9 cellular contexts compared by ENCODE assay signal in genomic region chr1:202505356-202505755, GRCh38.
DNase-seq lines count a peak whose midpoint lies in the region; ATAC-seq and TF ChIP-seq lines count a peak whose summit lies in the region.
"Had no signal": no experiment of that assay in that cellular context is flagged by ENCODE, and none has a peak within 500 bp of the region (broad histone marks: within the 10 kb centered on the region; RNA-seq: fewer than 3 reads in every experiment).

No MANE protein-coding gene starts in this region.

- no peak overlapping the region for H3K4me3 ChIP-seq in skeletal muscle tissue (ENCODE audit: low read length in 3 of 3)
- H3K4me3 ChIP-seq: lung had no signal

- H3T11ph ChIP-seq in H9 (ENCODE audit: low read length) = peak overlapping the region; percentile 88

- H3K36me3 ChIP-seq in skeletal muscle tissue (ENCODE audit: control insufficient read depth in 3 of 3, insufficient read depth in 3 of 3, low read length in 3 of 3) = no peaks in the 10 kb centered on the region

- no peaks in the 10 kb centered on the region for H3K27me3 Mint-ChIP-seq in H9 (ENCODE audit: low read depth)
- no peaks in the 10 kb centered on the region for H3K27me3 Mint-ChIP-seq in natural killer cell treated with Interleukin-12 subunit alpha and Interleukin-12 subunit beta and Interleukin-15 and Interleukin-18, amount 100 ng/mL, for 72 hours

- ATAC-seq in natural killer cell treated with Interleukin-12 subunit alpha and Interleukin-12 subunit beta and Interleukin-15 and Interleukin-18, amount 100 ng/mL, for 72 hours = no peak
- ATAC-seq in HG02852 (IDR thresholded peaks at IDR 0.05; ENCODE audit: unreplicated experiment) = no peak

- H3K4ac ChIP-seq in H9 (ENCODE audit: low read depth, low read length) = no peak overlapping the region

- H3K27me3 ChIP-seq in H9 (ENCODE audit: insufficient read depth, low read length) (no peaks in the 10 kb centered on the region), skeletal muscle tissue (ENCODE audit: control insufficient read depth in 3 of 3, insufficient read depth in 3 of 3, low read length in 3 of 3) (no peaks in the 10 kb centered on the region)

- H2BK12ac ChIP-seq in H9 (ENCODE audit: insufficient read length, low read depth, low read length) = no peak overlapping the region

- H2BK120ac ChIP-seq in H9 (ENCODE audit: low read depth, low read length, poor library complexity, severe bottlenecking) = peak overlapping the region; percentile 92

- peaks cover 7 to 15% of the 10 kb centered on the region in 2 experiments for H3K4me1 Mint-ChIP-seq in H9
- H3K4me1 Mint-ChIP-seq in natural killer cell treated with Interleukin-12 subunit alpha and Interleukin-12 subunit beta and Interleukin-15 and Interleukin-18, amount 100 ng/mL, for 72 hours (ENCODE audit: low read depth in 2 of 2) = no peaks in the 10 kb centered on the region

- no peaks in the 10 kb centered on the region for H3K23me2 ChIP-seq in H9 (ENCODE audit: insufficient read length, low read depth, low read length, poor library complexity, severe bottlenecking)

- H2BK20ac ChIP-seq in H9 (ENCODE audit: low read depth, low read length, poor library complexity, severe bottlenecking) = peak overlapping the region; percentile 32

- H3K23ac ChIP-seq in H9 (ENCODE audit: insufficient read length, low read depth, low read length) = no peak overlapping the region

- H2AFZ ChIP-seq in H9 (ENCODE audit: low read length) = no peak overlapping the region

- H3K14ac ChIP-seq in H9 (ENCODE audit: insufficient read depth, low read length) = no peak overlapping the region

- H3K27ac ChIP-seq in H9 (ENCODE audit: insufficient read length, low read depth, low read length) (no peak overlapping the region), skeletal muscle tissue (ENCODE audit: low read depth, low read length) (peak overlapping the region; percentile 42)

- no peaks in the 10 kb centered on the region for H3K36me3 Mint-ChIP-seq in H9 (ENCODE audit: insufficient read depth in 1 of 3, low read depth in 3 of 3)
- H3K36me3 Mint-ChIP-seq in natural killer cell treated with Interleukin-12 subunit alpha and Interleukin-12 subunit beta and Interleukin-15 and Interleukin-18, amount 100 ng/mL, for 72 hours = peaks cover 12% of the 10 kb centered on the region

- DNase-seq in H9 = no peak
- peak; percentile 2 for DNase-seq in dermis blood vessel endothelial cell
- DNase-seq in kidney glomerular epithelial cell (lab: John Stamatoyannopoulos, UW) = peak; percentile 78
- DNase-seq in NCI-H187 (lab: John Stamatoyannopoulos, UW) = no peak
- DNase-seq in NCI-H446 (lab: John Stamatoyannopoulos, UW) = no peak
- no peak for DNase-seq in natural killer cell treated with Interleukin-12 subunit alpha and Interleukin-12 subunit beta and Interleukin-15 and Interleukin-18, amount 100 ng/mL, for 72 hours (ENCODE audit: low spot score)

- no peak overlapping the region for H3K56ac ChIP-seq in H9 (ENCODE audit: insufficient read length, low read depth, low read length)

- no peak overlapping the region for H2BK15ac ChIP-seq in H9 (ENCODE audit: low read depth, low read length)

- H3K9me3 ChIP-seq in H9 (ENCODE audit: control insufficient read depth, low read depth, low read length) (no peaks in the 10 kb centered on the region), skeletal muscle tissue (ENCODE audit: control insufficient read depth in 3 of 3, low read length in 3 of 3) (no peaks in the 10 kb centered on the region)

- H3K4me1 ChIP-seq in H9 (ENCODE audit: insufficient read depth, low read length) = no peaks in the 10 kb centered on the region
- peaks cover 0 to 5% (median 0%) of the 10 kb centered on the region in 3 donors for H3K4me1 ChIP-seq in skeletal muscle tissue (ENCODE audit: control insufficient read depth in 3 of 3, insufficient read depth in 3 of 3, low read length in 3 of 3)

- H2BK5ac ChIP-seq in H9 (ENCODE audit: insufficient read length, low read length) = no peak overlapping the region

- H4K20me1 ChIP-seq in H9 (ENCODE audit: control insufficient read depth, insufficient read depth, insufficient read length) = no peaks in the 10 kb centered on the region

- H3K9ac ChIP-seq in H9 (ENCODE audit: extremely low read depth, insufficient read length, low read length) (no peak overlapping the region), skeletal muscle tissue (ENCODE audit: low read depth in 1 of 3, low read length in 3 of 3) (peak overlapping the region in 1 of 3 donors; percentile 59)

- no peak overlapping the region for H2AK5ac ChIP-seq in H9 (ENCODE audit: insufficient read length, low read length)

- H3K79me1 ChIP-seq in H9 (ENCODE audit: insufficient read depth, low read depth, low read length, poor library complexity, severe bottlenecking) = no peaks in the 10 kb centered on the region

- no peak overlapping the region for H4K91ac ChIP-seq in H9 (ENCODE audit: insufficient read length, low read depth, low read length)

- peak overlapping the region; percentile 58 for H3K18ac ChIP-seq in H9 (ENCODE audit: insufficient read length, low read depth, low read length)

- H3K79me2 ChIP-seq in H9 (ENCODE audit: insufficient read depth, low read length) = no peaks in the 10 kb centered on the region

- TF ChIP-seq CTCF in H9 (conservative IDR thresholded peaks at IDR 0.05) = no peak

- no peak overlapping the region for H3K4me2 ChIP-seq in H9 (ENCODE audit: insufficient read depth, insufficient read length, low read length)

- H4K8ac ChIP-seq in H9 (replicated peaks; ENCODE audit: insufficient read length, low read depth, low read length) = no peak overlapping the region

- H3K27ac Mint-ChIP-seq in H9 = peak overlapping the region; percentile 91 to 99 (median 92); a peak in 6 of 7 replicates
- no peak overlapping the region for H3K27ac Mint-ChIP-seq in natural killer cell treated with Interleukin-12 subunit alpha and Interleukin-12 subunit beta and Interleukin-15 and Interleukin-18, amount 100 ng/mL, for 72 hours

- WGBS in H9 (ENCODE audit: extremely low coverage, insufficient read length, low lambda C conversion rate) = no CpG with 5 or more reads among the region's 4 CpGs

- no peak overlapping the region for H3K4me3 Mint-ChIP-seq in H9
- H3K4me3 Mint-ChIP-seq in natural killer cell treated with Interleukin-12 subunit alpha and Interleukin-12 subunit beta and Interleukin-15 and Interleukin-18, amount 100 ng/mL, for 72 hours = no peak overlapping the region

- no peak overlapping the region for H4K5ac ChIP-seq in H9 (ENCODE audit: insufficient read length, low read depth, low read length)

- no peaks in the 10 kb centered on the region for H3K9me3 Mint-ChIP-seq in H9
- H3K9me3 Mint-ChIP-seq in natural killer cell treated with Interleukin-12 subunit alpha and Interleukin-12 subunit beta and Interleukin-15 and Interleukin-18, amount 100 ng/mL, for 72 hours = no peaks in the 10 kb centered on the region

Comparison
In these comparisons a context has a peak if more than half of its experiments do, and no peak if none do; other contexts are left out.
1. DNase-seq: peak in dermis blood vessel endothelial cell (single experiment) and kidney glomerular epithelial cell (single experiment); none in H9 (single experiment), NCI-H187 (0 of 2), NCI-H446 (0 of 2) and natural killer cell treated with Interleukin-12 subunit alpha and Interleukin-12 subunit beta and Interleukin-15 and Interleukin-18, amount 100 ng/mL, for 72 hours (single experiment).
2. H3K27ac Mint-ChIP-seq: peak in H9 (3 of 3); none in natural killer cell treated with Interleukin-12 subunit alpha and Interleukin-12 subunit beta and Interleukin-15 and Interleukin-18, amount 100 ng/mL, for 72 hours (0 of 2).